In genomic region chr5:139430015-139430414, GRCh38 we compare ENCODE assay signal across 26 cellular contexts. TPM values are rescaled to one million over a fixed set of nuclear protein-coding genes. Genes with fewer than 3 reads are reported as not detected.
DNase-seq lines count a peak whose midpoint lies in the region; ATAC-seq and FAIRE-seq lines count a peak whose summit lies in the region.
"Had no signal": no experiment of that assay in that cellular context is flagged by ENCODE, and none has a peak within 500 bp of the region (broad histone marks: within the 10 kb centered on the region; RNA-seq: fewer than 3 reads in every experiment).

No MANE protein-coding gene starts in this region.

- peaks cover 16% of the 10 kb centered on the region for H3K4me1 Mint-ChIP-seq in activated T-cell treated with anti-CD3 and anti-CD28 coated beads, Interleukin-2, amount 50 U/mL, for 24 hours (ENCODE audit: low read depth)
- peaks cover 12 to 24% (median 14%) of the 10 kb centered on the region in 4 donors for H3K4me1 Mint-ChIP-seq in CD4-positive, CD25-positive, alpha-beta regulatory T cell
- H3K4me1 Mint-ChIP-seq in CD4-positive, alpha-beta memory T cell, result peaks cover 6 to 9% (median 8%) of the 10 kb centered on the region in 4 donors
- peaks cover 6% of the 10 kb centered on the region for H3K4me1 Mint-ChIP-seq in activated naive CD8-positive, alpha-beta T cell treated with anti-CD3 and anti-CD28 coated beads, Interleukin-2, amount 10 ng/mL, durations not matched to agents 7 days and 5 days

- no peak for FAIRE-seq in GM19239 (lab: Jason Lieb, UNC)
- FAIRE-seq: GM12891, HepG2, RCC 7860 had no signal

- POLR2A ChIA-PET in CD4-positive, alpha-beta memory T cell (lab: Charles Lee; ENCODE audit: partially characterized antibody), result interaction anchor here (0.6 to 2.3 kb wide), 5 partner anchors 9 to 51 kb away, joined by 3 to 25 read pairs (median 5); partner anchors contain the start of genes DNAJC18 and SMIM33
- POLR2A ChIA-PET in activated naive CD8-positive, alpha-beta T cell treated with anti-CD3 and anti-CD28 coated beads, Interleukin-2, amount 10 ng/mL, durations not matched to agents 7 days and 5 days (lab: Charles Lee), result interaction anchor here (1.9 kb wide), 1 partner anchor 9 kb away, joined by 4 read pairs; the partner anchor contains the start of gene DNAJC18

- H3K27ac ChIP-seq in CD4-positive, CD25-positive, alpha-beta regulatory T cell (ENCODE audit: insufficient read depth, low read length, poor library complexity, severe bottlenecking), result peak overlapping the region; percentile 44
- no peak overlapping the region for H3K27ac ChIP-seq in CD4-positive, alpha-beta memory T cell (ENCODE audit: low read depth, low read length)
- H3K27ac ChIP-seq: HL-60 had no signal

- peaks cover 6% of the 10 kb centered on the region for H3K36me3 ChIP-seq in CD4-positive, CD25-positive, alpha-beta regulatory T cell (ENCODE audit: control insufficient read depth, insufficient read depth, low read length)
- H3K36me3 ChIP-seq in CD4-positive, alpha-beta memory T cell (ENCODE audit: insufficient read depth, low read length), result no peaks in the 10 kb centered on the region

- H3K9me3 Mint-ChIP-seq in activated T-cell treated with anti-CD3 and anti-CD28 coated beads, Interleukin-2, amount 50 U/mL, for 24 hours, result no peaks in the 10 kb centered on the region
- no peaks in the 10 kb centered on the region for H3K9me3 Mint-ChIP-seq in CD4-positive, CD25-positive, alpha-beta regulatory T cell
- H3K9me3 Mint-ChIP-seq in CD4-positive, alpha-beta memory T cell, result no peaks in the 10 kb centered on the region
- no peaks in the 10 kb centered on the region for H3K9me3 Mint-ChIP-seq in activated naive CD8-positive, alpha-beta T cell treated with anti-CD3 and anti-CD28 coated beads, Interleukin-2, amount 10 ng/mL, durations not matched to agents 7 days and 5 days
- H3K9me3 Mint-ChIP-seq: GM23338 had no signal

- H3K36me3 Mint-ChIP-seq in activated T-cell treated with anti-CD3 and anti-CD28 coated beads, Interleukin-2, amount 50 U/mL, for 24 hours (ENCODE audit: low read depth), result peaks cover 56% of the 10 kb centered on the region
- no peaks in the 10 kb centered on the region for H3K36me3 Mint-ChIP-seq in CD4-positive, CD25-positive, alpha-beta regulatory T cell
- H3K36me3 Mint-ChIP-seq in CD4-positive, alpha-beta memory T cell, result peaks cover 5 to 12% of the 10 kb centered on the region in 2 donors
- H3K36me3 Mint-ChIP-seq in activated naive CD8-positive, alpha-beta T cell treated with anti-CD3 and anti-CD28 coated beads, Interleukin-2, amount 10 ng/mL, durations not matched to agents 7 days and 5 days, result peaks cover 8% of the 10 kb centered on the region

- no peak overlapping the region for H3K4me3 Mint-ChIP-seq in activated T-cell treated with anti-CD3 and anti-CD28 coated beads, Interleukin-2, amount 50 U/mL, for 24 hours
- no peak overlapping the region for H3K4me3 Mint-ChIP-seq in CD4-positive, CD25-positive, alpha-beta regulatory T cell
- H3K4me3 Mint-ChIP-seq in CD4-positive, alpha-beta memory T cell, result no peak overlapping the region
- H3K4me3 Mint-ChIP-seq in activated naive CD8-positive, alpha-beta T cell treated with anti-CD3 and anti-CD28 coated beads, Interleukin-2, amount 10 ng/mL, durations not matched to agents 7 days and 5 days, result no peak overlapping the region
- H3K4me3 Mint-ChIP-seq: GM23338 had no signal

- no peaks in the 10 kb centered on the region for H3K27me3 ChIP-seq in CD4-positive, CD25-positive, alpha-beta regulatory T cell (ENCODE audit: control insufficient read depth, insufficient read depth, low read length)
- H3K27me3 ChIP-seq in CD4-positive, alpha-beta memory T cell (ENCODE audit: insufficient read depth, low read length), result no peaks in the 10 kb centered on the region
- H3K27me3 ChIP-seq: BE2C had no signal

- peak in 1 of 2 donors; percentile 60 for ATAC-seq in CD4-positive, CD25-positive, alpha-beta regulatory T cell (ENCODE audit: low read depth in 2 of 2)
- peak; percentile 26 for ATAC-seq in activated naive CD8-positive, alpha-beta T cell treated with anti-CD3 and anti-CD28 coated beads, Interleukin-2, amount 10 ng/mL, durations not matched to agents 7 days and 5 days (ENCODE audit: low read depth)
- no peak for ATAC-seq in HG02938 (IDR thresholded peaks at IDR 0.05; ENCODE audit: unreplicated experiment)
- ATAC-seq: GM23338, HepG2, Right ventricle myocardium inferior had no signal

- intact Hi-C loops in CD4-positive, alpha-beta memory T cell (cut with micrococcal nuclease), result no loop called here

- no peak for DNase-seq in activated T-cell treated with anti-CD3 and anti-CD28 coated beads, Interleukin-2, amount 50 U/mL, for 24 hours
- no peak for DNase-seq in activated T-cell treated with anti-CD3 and anti-CD28 coated beads, Interleukin-2, amount 50 U/mL, for 48 hours
- DNase-seq in CD4-positive, CD25-positive, alpha-beta regulatory T cell, result peak in 1 of 3 donors; percentile 32
- DNase-seq in CD4-positive, alpha-beta memory T cell, result no peak
- no peak for DNase-seq in activated naive CD8-positive, alpha-beta T cell treated with anti-CD3 and anti-CD28 coated beads, Interleukin-2, amount 10 ng/mL, durations not matched to agents 7 days and 5 days
- no peak for DNase-seq in GM19239 (ENCODE audit: insufficient read length, low spot score)
- DNase-seq: BE2C, HCEC 1CT, KBM-7, MM.1S, NCI-H1048, NCI-H1417 treated with DMSO at 0.1 percent for 48 hours, NCI-H187, NCI-H446 treated with DMSO at 0.1 percent for 48 hours, NCI-H526 treated with DMSO at 0.1 percent for 48 hours, OCI-M1 had no signal

- H3K4me3 ChIP-seq in CD4-positive, CD25-positive, alpha-beta regulatory T cell (ENCODE audit: low read depth, low read length), result no peak overlapping the region
- no peak overlapping the region for H3K4me3 ChIP-seq in CD4-positive, alpha-beta memory T cell (ENCODE audit: low read length in 2 of 2)
- H3K4me3 ChIP-seq: GM23338 had no signal

- peaks cover 5% of the 10 kb centered on the region for H3K4me1 ChIP-seq in CD4-positive, CD25-positive, alpha-beta regulatory T cell (ENCODE audit: control insufficient read depth, insufficient read depth, low read length, poor library complexity, severe bottlenecking)
- H3K4me1 ChIP-seq in CD4-positive, alpha-beta memory T cell (ENCODE audit: insufficient read depth, low read length), result peaks cover 9% of the 10 kb centered on the region
- H3K4me1 ChIP-seq: BE2C had no signal

- H3K27me3 Mint-ChIP-seq in activated T-cell treated with anti-CD3 and anti-CD28 coated beads, Interleukin-2, amount 50 U/mL, for 24 hours, result no peaks in the 10 kb centered on the region
- H3K27me3 Mint-ChIP-seq in CD4-positive, CD25-positive, alpha-beta regulatory T cell, result no peaks in the 10 kb centered on the region
- no peaks in the 10 kb centered on the region for H3K27me3 Mint-ChIP-seq in CD4-positive, alpha-beta memory T cell
- no peaks in the 10 kb centered on the region for H3K27me3 Mint-ChIP-seq in activated naive CD8-positive, alpha-beta T cell treated with anti-CD3 and anti-CD28 coated beads, Interleukin-2, amount 10 ng/mL, durations not matched to agents 7 days and 5 days

- H3K27ac Mint-ChIP-seq in activated T-cell treated with anti-CD3 and anti-CD28 coated beads, Interleukin-2, amount 50 U/mL, for 24 hours, result peak overlapping the region; percentile 57
- peak overlapping the region; percentile 38 to 74 (median 40) for H3K27ac Mint-ChIP-seq in CD4-positive, CD25-positive, alpha-beta regulatory T cell
- H3K27ac Mint-ChIP-seq in CD4-positive, alpha-beta memory T cell, result peak overlapping the region in 5 of 7 donors; percentile 23 to 55 (median 45)
- H3K27ac Mint-ChIP-seq in activated naive CD8-positive, alpha-beta T cell treated with anti-CD3 and anti-CD28 coated beads, Interleukin-2, amount 10 ng/mL, durations not matched to agents 7 days and 5 days, result no peak overlapping the region
- H3K27ac Mint-ChIP-seq: GM23338 had no signal

- H3K9me3 ChIP-seq in CD4-positive, CD25-positive, alpha-beta regulatory T cell (ENCODE audit: control insufficient read depth in 2 of 2, low read length in 2 of 2), result no peaks in the 10 kb centered on the region
- no peaks in the 10 kb centered on the region for H3K9me3 ChIP-seq in CD4-positive, alpha-beta memory T cell (ENCODE audit: control insufficient read depth in 1 of 2, low read length in 2 of 2)
- H3K9me3 ChIP-seq: BE2C had no signal

- CTCF ChIA-PET in CD4-positive, alpha-beta memory T cell (lab: Charles Lee; ENCODE audit: partially characterized antibody), result interaction anchor here (0.7 to 3.7 kb wide), 6 partner anchors 8 to 129 kb away, joined by 3 to 41 read pairs (median 4); partner anchors contain the start of gene DNAJC18

RNA-seq across cellular contexts. Expression of gene DNAJC18, which starts 9.3 kb away (rescaled TPM):
- 8.2 TPM for total RNA-seq in CD4-positive, CD25-positive, alpha-beta regulatory T cell
- 1 to 10 TPM; 4.0 to 9.0 (median 5.1) TPM for polyA plus RNA-seq in CD4-positive, CD25-positive, alpha-beta regulatory T cell
- 1 to 10 TPM; 6.2 to 7.3 TPM for total RNA-seq in CD4-positive, alpha-beta memory T cell
- 1 to 10 TPM; 1.8 to 6.5 TPM for polyA plus RNA-seq in CD4-positive, alpha-beta memory T cell
- 1 to 10 TPM; 4.2 to 5.7 TPM for total RNA-seq in activated naive CD8-positive, alpha-beta T cell treated with anti-CD3 and anti-CD28 coated beads, Interleukin-2, amount 10 ng/mL, durations not matched to agents 7 days and 5 days

RNA-seq across cellular contexts. Expression of gene SPATA24, which starts 26.1 kb away (rescaled TPM):
- 4.4 TPM for total RNA-seq in CD4-positive, CD25-positive, alpha-beta regulatory T cell
- 1 to 10 TPM; 5.5 to 6.8 (median 6.1) TPM for polyA plus RNA-seq in CD4-positive, CD25-positive, alpha-beta regulatory T cell
- 1 to 10 TPM; 5.6 to 7.5 TPM for total RNA-seq in CD4-positive, alpha-beta memory T cell
- polyA plus RNA-seq in CD4-positive, alpha-beta memory T cell, result 1 to 10 TPM; 4.2 to 5.6 TPM
- 1 to 10 TPM; 6.3 to 6.4 TPM for total RNA-seq in activated naive CD8-positive, alpha-beta T cell treated with anti-CD3 and anti-CD28 coated beads, Interleukin-2, amount 10 ng/mL, durations not matched to agents 7 days and 5 days

RNA-seq across cellular contexts. Expression of gene ECSCR, which starts 32.5 kb away (rescaled TPM):
- 0.64 TPM for total RNA-seq in CD4-positive, CD25-positive, alpha-beta regulatory T cell
- polyA plus RNA-seq in CD4-positive, CD25-positive, alpha-beta regulatory T cell, result 1 to 10 TPM in 1 of 4 donors, under 1 TPM in 2, not detected in 1; 0.23 to 1.6 (median 0.92) TPM
- total RNA-seq in CD4-positive, alpha-beta memory T cell, result under 1 TPM; 0.32 to 0.33 TPM
- polyA plus RNA-seq in CD4-positive, alpha-beta memory T cell, result not detected
- not detected for total RNA-seq in activated naive CD8-positive, alpha-beta T cell treated with anti-CD3 and anti-CD28 coated beads, Interleukin-2, amount 10 ng/mL, durations not matched to agents 7 days and 5 days
- total RNA-seq: HepG2, HT-29 had no signal

RNA-seq across cellular contexts. Expression of gene PROB1, which starts 35.1 kb away (rescaled TPM):
- total RNA-seq in CD4-positive, CD25-positive, alpha-beta regulatory T cell, result 1.2 TPM
- polyA plus RNA-seq in CD4-positive, CD25-positive, alpha-beta regulatory T cell, result under 1 TPM; 0.25 to 0.86 (median 0.59) TPM
- total RNA-seq in CD4-positive, alpha-beta memory T cell, result 1 to 10 TPM; 1.2 to 1.3 TPM
- under 1 TPM; 0.11 to 0.23 TPM for polyA plus RNA-seq in CD4-positive, alpha-beta memory T cell
- 1 to 10 TPM; 4.1 to 4.3 TPM for total RNA-seq in activated naive CD8-positive, alpha-beta T cell treated with anti-CD3 and anti-CD28 coated beads, Interleukin-2, amount 10 ng/mL, durations not matched to agents 7 days and 5 days

RNA-seq across cellular contexts. Expression of gene MZB1, which starts 40.3 kb away (rescaled TPM):
- 2.2 TPM for total RNA-seq in CD4-positive, CD25-positive, alpha-beta regulatory T cell
- 1 to 10 TPM in 2 of 4 donors, under 1 TPM in 2; 0.39 to 1.7 (median 1.0) TPM for polyA plus RNA-seq in CD4-positive, CD25-positive, alpha-beta regulatory T cell
- 1 to 10 TPM in 1 of 2 experiments, under 1 TPM in 1; 0.93 to 1.1 TPM for total RNA-seq in CD4-positive, alpha-beta memory T cell
- 1 to 10 TPM in 1 of 2 donors, under 1 TPM in 1; 0.84 to 8.2 TPM for polyA plus RNA-seq in CD4-positive, alpha-beta memory T cell
- 10 to 100 TPM; 21.8 to 22.6 TPM for total RNA-seq in activated naive CD8-positive, alpha-beta T cell treated with anti-CD3 and anti-CD28 coated beads, Interleukin-2, amount 10 ng/mL, durations not matched to agents 7 days and 5 days
- total RNA-seq: A673, G401 had no signal
